Comparison of ENCODE assay signal across 8 cellular contexts in the genomic region with DNA sequence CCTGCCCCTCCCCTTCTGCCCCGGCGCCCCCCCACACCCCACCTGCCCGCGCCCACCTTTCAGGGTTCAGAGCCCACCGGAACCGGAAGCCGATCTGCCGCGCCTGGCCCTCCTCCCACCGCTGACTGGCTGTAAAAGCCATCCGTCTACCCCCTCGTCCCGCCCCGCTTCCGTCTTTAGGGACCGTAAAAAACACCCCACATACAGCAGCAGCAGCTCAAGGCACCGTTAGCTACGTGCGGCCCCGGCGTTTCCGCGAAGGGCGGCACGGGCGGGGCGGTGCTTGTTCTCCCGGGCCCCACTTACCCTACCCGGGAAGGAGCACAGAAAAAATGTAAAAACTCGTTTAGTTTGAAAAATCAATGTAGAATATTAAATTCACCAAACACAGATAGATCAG. TPM values are rescaled to one million over a fixed set of nuclear protein-coding genes. Genes with fewer than 3 reads are reported as not detected.
DNase-seq lines count a peak whose midpoint lies in the region; ATAC-seq and TF ChIP-seq lines count a peak whose summit lies in the region.

A gene (minus strand): TSS at position 96 of the 400 bp plus-strand sequence. CDS start 320 bp downstream, outside the sequence.

- H3K9me3 Mint-ChIP-seq in activated CD4-positive, alpha-beta T cell treated with anti-CD3 and anti-CD28 coated beads for 36 hours (ENCODE audit: low read depth), result no peaks in the 10 kb centered on the region
- H3K9me3 Mint-ChIP-seq in chondrocyte (ENCODE audit: low read depth), result no peaks in the 10 kb centered on the region

- H3K4me1 Mint-ChIP-seq in activated CD4-positive, alpha-beta T cell treated with anti-CD3 and anti-CD28 coated beads for 36 hours, result peaks cover 17% of the 10 kb centered on the region
- H3K4me1 Mint-ChIP-seq in chondrocyte (ENCODE audit: low read depth), result peaks cover 11% of the 10 kb centered on the region

- peaks cover 17% of the 10 kb centered on the region for H3K36me3 Mint-ChIP-seq in activated CD4-positive, alpha-beta T cell treated with anti-CD3 and anti-CD28 coated beads for 36 hours (ENCODE audit: low read depth)
- peaks cover 9% of the 10 kb centered on the region for H3K36me3 Mint-ChIP-seq in chondrocyte (ENCODE audit: low read depth)

- intact Hi-C loops in activated CD4-positive, alpha-beta T cell treated with anti-CD3 and anti-CD28 coated beads for 36 hours (cut with DNase I, micrococcal nuclease), result loop anchor here (1.0 kb wide), 9 partner anchors 11 to 317 kb away; a partner anchor contains a TSS

- CTCF ChIA-PET in activated CD4-positive, alpha-beta T cell treated with anti-CD3 and anti-CD28 coated beads for 36 hours (lab: Charles Lee), result interaction anchor here (0.6 to 1.4 kb wide), 6 partner anchors 9 to 134 kb away, joined by 3 to 6 read pairs (median 3); no protein-coding TSS in a partner anchor

- H3K36me3 ChIP-seq in kidney epithelial cell (ENCODE audit: control insufficient read depth, insufficient read depth, low read length), result peaks cover 5% of the 10 kb centered on the region

- no peaks in the 10 kb centered on the region for H3K27me3 Mint-ChIP-seq in activated CD4-positive, alpha-beta T cell treated with anti-CD3 and anti-CD28 coated beads for 36 hours
- H3K27me3 Mint-ChIP-seq in chondrocyte (ENCODE audit: low read depth), result no peaks in the 10 kb centered on the region

- H3K27me3 ChIP-seq in kidney epithelial cell (ENCODE audit: control insufficient read depth, insufficient read depth, low read length), result no peaks in the 10 kb centered on the region

- H3K27ac Mint-ChIP-seq in activated CD4-positive, alpha-beta T cell treated with anti-CD3 and anti-CD28 coated beads for 36 hours, result peak within 1 kb of the TSS; percentile 92
- peak within 1 kb of the TSS; percentile 89 for H3K27ac Mint-ChIP-seq in chondrocyte (ENCODE audit: unreplicated experiment)

- POLR2A ChIA-PET in activated CD4-positive, alpha-beta T cell treated with anti-CD3 and anti-CD28 coated beads for 36 hours (lab: Charles Lee), result interaction anchor here (0.6 kb wide), 1 partner anchor 169 kb away, joined by 6 read pairs; no protein-coding TSS in a partner anchor

- DNase-seq in AG09319 (ENCODE audit: extremely low read depth, low read depth) (peak; percentile 92), NCI-H524 treated with DMSO at 0.1 percent for 48 hours (lab: John Stamatoyannopoulos, UW) (peak; percentile 57), chondrocyte (ENCODE audit: low spot score) (peak; percentile 96), kidney epithelial cell (ENCODE audit: low read depth) (no peak)
- DNase-seq in activated CD4-positive, alpha-beta T cell treated with anti-CD3 and anti-CD28 coated beads for 36 hours, result peak; percentile 97
- peak; percentile 89 to 92 for DNase-seq in stimulated activated CD4-positive, alpha-beta T cell treated with anti-CD3 and anti-CD28 coated beads, Interleukin-15, amount 100 ng/mL, for 48 hours (ENCODE audit: low read depth in 2 of 2)

- H3K4me3 Mint-ChIP-seq in activated CD4-positive, alpha-beta T cell treated with anti-CD3 and anti-CD28 coated beads for 36 hours, result peak within 1 kb of the TSS; percentile 78
- H3K4me3 Mint-ChIP-seq in chondrocyte (ENCODE audit: unreplicated experiment), result peak within 1 kb of the TSS; percentile 75

- ATAC-seq in GM19043 (IDR thresholded peaks at IDR 0.05; ENCODE audit: low read depth, unreplicated experiment) (peak; percentile 86), HG03439 (IDR thresholded peaks at IDR 0.05; ENCODE audit: unreplicated experiment) (peak; percentile 65)
- peak; percentile 100 for ATAC-seq in activated CD4-positive, alpha-beta T cell treated with anti-CD3 and anti-CD28 coated beads for 36 hours

- peak within 1 kb of the TSS; percentile 39 for H3K4me3 ChIP-seq in kidney epithelial cell (ENCODE audit: low read depth, low read length)

- TF ChIP-seq CTCF in AG09319 (IDR thresholded peaks at IDR 0.05; ENCODE audit: low read depth, low read length) (no peak), chondrocyte (IDR thresholded peaks at IDR 0.05) (no peak), kidney epithelial cell (IDR thresholded peaks at IDR 0.05; ENCODE audit: insufficient read depth, low read length, poor library complexity, severe bottlenecking) (no peak)

RNA-seq across cellular contexts. Expression of the gene that starts here (rescaled TPM):
- total RNA-seq in activated CD4-positive, alpha-beta T cell treated with anti-CD3 and anti-CD28 coated beads for 36 hours, result 10 to 100 TPM; 90.2 to 94.4 TPM
- 53.4 to 57.7 TPM (median 54.7 TPM) in 3 replicates for total RNA-seq in chondrocyte
- 107 and 137 TPM in 2 replicates for total RNA-seq in kidney epithelial cell
